Comparison of ENCODE assay signal across 8 cellular contexts in genomic region chr4:44679060-44679459, GRCh38. TPM values are rescaled to one million over a fixed set of nuclear protein-coding genes. Genes with fewer than 3 reads are reported as not detected.
DNase-seq lines count a peak whose midpoint lies in the region; ATAC-seq and TF ChIP-seq lines count a peak whose summit lies in the region.

No MANE protein-coding gene starts in this region.

- CTCF ChIA-PET in PC-3 (lab: Charles Lee): no interaction called here

- no peak for ATAC-seq in Right ventricle myocardium inferior
- no peak for ATAC-seq in PC-3
- ATAC-seq in gastrocnemius medialis: no peak
- ATAC-seq in GM18873 (IDR thresholded peaks at IDR 0.05; ENCODE audit: low FRiP score, unreplicated experiment): no peak

- TF ChIP-seq CTCF in left ventricle myocardium inferior (IDR thresholded peaks at IDR 0.05; ENCODE audit: borderline replicate concordance) (no peak), PC-3 (conservative IDR thresholded peaks at IDR 0.05; ENCODE audit: low read depth, low read length) (no peak), esophagus squamous epithelium (IDR thresholded peaks at IDR 0.05) (no peak), gastrocnemius medialis (IDR thresholded peaks at IDR 0.05 in 4 of 5, conservative IDR thresholded peaks at IDR 0.05 in 1 of 5) (no peak)

- no peaks in the 10 kb centered on the region for H3F3A ChIP-seq in PC-3 (ENCODE audit: low read length, unreplicated experiment)

- DNase-seq in left ventricle myocardium inferior (no peak), Right ventricle myocardium inferior (ENCODE audit: missing footprints) (no peak), PC-3 (no peak), esophagus squamous epithelium (lab: John Stamatoyannopoulos, UW) (no peak), gastrocnemius medialis (no peak), AG08396 (ENCODE audit: low spot score) (no peak), NCI-H345 (lab: John Stamatoyannopoulos, UW) (no peak)

- H3K27me3 ChIP-seq in left ventricle myocardium inferior (ENCODE audit: low read depth) (no peaks in the 10 kb centered on the region), PC-3 (ENCODE audit: low read length) (no peaks in the 10 kb centered on the region), esophagus squamous epithelium (no peaks in the 10 kb centered on the region), gastrocnemius medialis (no peaks in the 10 kb centered on the region)

- WGBS in esophagus squamous epithelium, 2 donors: 2 to 10% methylated on average over 3 of the region's 3 CpGs

- no TSS peak for BruUV-seq in PC-3 (replicated peaks; lab: Mats Ljungman, UMichigan)

- H2AFZ ChIP-seq in PC-3 (ENCODE audit: low read length): peak overlapping the region; percentile 98; the same call in 1 of the 2 replicates

- H3K4me1 ChIP-seq in left ventricle myocardium inferior: peaks cover 41% of the 10 kb centered on the region
- peaks cover 9% of the 10 kb centered on the region for H3K4me1 ChIP-seq in PC-3 (ENCODE audit: insufficient read depth, low read length)
- peaks cover 12 to 40% (median 21%) of the 10 kb centered on the region in 3 donors for H3K4me1 ChIP-seq in esophagus squamous epithelium
- peaks cover 19 to 26% of the 10 kb centered on the region in 2 donors for H3K4me1 ChIP-seq in gastrocnemius medialis

- H3K4me2 ChIP-seq in PC-3 (ENCODE audit: low read length): peak overlapping the region; percentile 98

- TF ChIP-seq POLR2A in esophagus squamous epithelium (IDR thresholded peaks at IDR 0.05): no peak
- no peak for TF ChIP-seq POLR2A in gastrocnemius medialis (IDR thresholded peaks at IDR 0.05)

- H3K9me2 ChIP-seq in PC-3 (replicated peaks; ENCODE audit: low read length): no peaks in the 10 kb centered on the region

- peaks cover 33% of the 10 kb centered on the region for H3K79me2 ChIP-seq in PC-3 (ENCODE audit: low read length)

- H3K9ac ChIP-seq in PC-3 (ENCODE audit: low read length): peak overlapping the region; percentile 97

- H3K4me3 ChIP-seq in left ventricle myocardium inferior: peak overlapping the region; percentile 88
- peak overlapping the region; percentile 98 for H3K4me3 ChIP-seq in PC-3 (ENCODE audit: low read length)
- peak overlapping the region; percentile 84 to 86 (median 84) for H3K4me3 ChIP-seq in esophagus squamous epithelium
- H3K4me3 ChIP-seq in gastrocnemius medialis: peak overlapping the region; percentile 67 to 90 (median 72)

- H3K9me3 ChIP-seq in left ventricle myocardium inferior (replicated peaks) (no peaks in the 10 kb centered on the region), PC-3 (ENCODE audit: low read length) (no peaks in the 10 kb centered on the region), esophagus squamous epithelium (no peaks in the 10 kb centered on the region), gastrocnemius medialis (no peaks in the 10 kb centered on the region)

- in situ Hi-C loops in gastrocnemius medialis (cut with MboI; ENCODE audit: low sequenced_read_pairs in 4 of 4): no loop called here

- H3K36me3 ChIP-seq in left ventricle myocardium inferior (peaks cover 33% of the 10 kb centered on the region), PC-3 (ENCODE audit: low read depth, low read length) (peaks cover 23% of the 10 kb centered on the region; the same call in 1 of the 2 replicates), esophagus squamous epithelium (peaks cover 0 to 27% (median 3%) of the 10 kb centered on the region in 3 donors), gastrocnemius medialis (peaks cover 0 to 23% of the 10 kb centered on the region in 2 donors)

- intact Hi-C loops in left ventricle myocardium inferior (cut with micrococcal nuclease) (loop anchor here (2.0 kb wide), 1 partner anchor 46 kb away; no protein-coding TSS in a partner anchor), Right ventricle myocardium inferior (cut with DNase I) (loop anchor here (10.0 kb wide), 1 partner anchor 46 kb away; the partner anchor contains the start of gene GNPDA2), PC-3 (cut with micrococcal nuclease) (no loop called here), esophagus squamous epithelium (cut with DNase I) (no loop called here), gastrocnemius medialis (cut with DNase I; ENCODE audit: low total_unique reads) (loop anchor here (2.0 kb wide), 2 partner anchors 28 to 230 kb away; partner anchors contain the start of genes KCTD8 and YIPF7)

- H4K20me1 ChIP-seq in PC-3 (ENCODE audit: low read length): no peaks in the 10 kb centered on the region

- H3K27ac ChIP-seq in left ventricle myocardium inferior (replicated peaks) (peak overlapping the region; percentile 90), PC-3 (ENCODE audit: low read length) (peak overlapping the region; percentile 55; the same call in 1 of the 2 replicates), esophagus squamous epithelium (peak overlapping the region in 3 of 4 donors; percentile 92 to 94 (median 92)), gastrocnemius medialis (peak overlapping the region; percentile 87 to 97 (median 90))

- POLR2A ChIA-PET in PC-3 (lab: Charles Lee; ENCODE audit: unreplicated experiment): no interaction called here

RNA-seq across cellular contexts. Expression of gene GUF1, which starts 0.8 kb away (rescaled TPM):
- total RNA-seq in left ventricle myocardium inferior (22.4 TPM), Right ventricle myocardium inferior (21.9 TPM), PC-3 (2014; rRNA removed) (12.8 and 13.7 TPM in 2 replicates), esophagus squamous epithelium (10 to 100 TPM; 15.3 to 21.7 (median 17.4) TPM), gastrocnemius medialis (10 to 100 TPM; 16.4 to 25.3 (median 18.9) TPM)

RNA-seq across cellular contexts. Expression of gene YIPF7, which starts 27.6 kb away (rescaled TPM):
- total RNA-seq in left ventricle myocardium inferior (1.4 TPM), Right ventricle myocardium inferior (1.4 TPM), PC-3 (2014; rRNA removed) (not detected in 2 replicates), esophagus squamous epithelium (not detected), gastrocnemius medialis (10 to 100 TPM in 1 of 4 donors, 1 to 10 TPM in 2, under 1 TPM in 1; 0.61 to 12.7 (median 5.9) TPM)

RNA-seq across cellular contexts. Expression of gene GNPDA2, which starts 47.3 kb away (rescaled TPM):
- 9.4 TPM for total RNA-seq in left ventricle myocardium inferior
- 10.2 TPM for total RNA-seq in Right ventricle myocardium inferior
- 17.2 and 21.9 TPM in 2 replicates for total RNA-seq in PC-3 (2014; rRNA removed)
- 10 to 100 TPM in 2 of 4 donors, 1 to 10 TPM in 2; 4.0 to 15.4 (median 10.4) TPM for total RNA-seq in esophagus squamous epithelium
- total RNA-seq in gastrocnemius medialis: 10 to 100 TPM in 2 of 4 donors, 1 to 10 TPM in 2; 6.2 to 16.6 (median 10.7) TPM

Comparison
In these comparisons a context has a peak if more than half of its experiments do, and no peak if none do; other contexts are left out.
1. intact Hi-C loops: an anchor here in left ventricle myocardium inferior (2.0 kb wide), Right ventricle myocardium inferior (10.0 kb wide) and gastrocnemius medialis (2.0 kb wide); none called in PC-3 and esophagus squamous epithelium.